ENCODE assay signal across 1 cellular context in genomic region chr1:155277070-155277895, GRCh38.
A peak's percentile ranks its signal among the peaks of the same experiment; 100 is the strongest.
TF ChIP-seq lines count a peak whose summit lies in the region.

TSS of gene HCN3 (plus strand) at chr1:155277463. CDS start at chr1:155277591, 128 bp downstream.

TF ChIP-seq in WTC11, 78 proteins besides CTCF, POLR2A, EP300 and RAD21 (continued from another document):
- TF ChIP-seq KAT7 (CRISPR knock-in tag; IDR thresholded peaks at IDR 0.05; ENCODE audit: borderline replicate concordance) (peak; percentile 32; the same call in 1 of the 2 replicates), PRRX2 (CRISPR knock-in tag; IDR thresholded peaks at IDR 0.05) (no peak), CREM (CRISPR knock-in tag; IDR thresholded peaks at IDR 0.05) (no peak), RELA (CRISPR knock-in tag; IDR thresholded peaks at IDR 0.05; ENCODE audit: borderline replicate concordance) (peak; percentile 67; the same call in 1 of the 2 replicates), SMAD4 (CRISPR knock-in tag; IDR thresholded peaks at IDR 0.05) (no peak), ZBTB21 (CRISPR knock-in tag; IDR thresholded peaks at IDR 0.05; ENCODE audit: borderline replicate concordance) (peak; percentile 9; the same call in 1 of the 2 replicates), ARID4B (CRISPR knock-in tag; IDR thresholded peaks at IDR 0.05; ENCODE audit: borderline replicate concordance) (peak; percentile 36; the same call in 1 of the 2 replicates), ZNF416 (CRISPR knock-in tag; IDR thresholded peaks at IDR 0.05) (no peak), IRF2 (CRISPR knock-in tag; IDR thresholded peaks at IDR 0.05; ENCODE audit: borderline replicate concordance, low read depth) (no peak)
